In the genomic region with DNA sequence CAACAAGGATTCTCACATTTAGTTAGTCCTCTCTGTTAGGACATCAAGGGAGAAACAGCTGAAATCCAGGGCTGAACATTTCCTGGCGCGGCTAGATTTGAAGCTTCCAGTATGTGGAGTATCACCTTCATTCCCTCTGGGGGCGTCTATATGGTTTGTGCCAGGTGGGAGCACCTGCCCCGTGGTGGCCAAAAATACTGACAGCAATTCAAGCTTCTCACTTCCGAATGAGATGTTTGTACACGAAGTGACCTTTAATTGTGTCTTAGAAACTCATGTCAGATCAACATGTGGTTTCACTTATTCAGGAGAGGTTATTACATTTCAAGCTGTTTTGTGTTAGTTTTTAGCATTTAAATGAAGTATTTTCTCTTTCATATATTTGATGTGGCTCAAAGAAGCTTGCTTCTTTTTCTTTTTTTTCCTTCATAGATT, we compare ENCODE assay signal across 8 cellular contexts.
DNase-seq lines count a peak whose midpoint lies in the region; ATAC-seq and TF ChIP-seq lines count a peak whose summit lies in the region.

No MANE protein-coding gene starts in this region.

- H3K4me3 Mint-ChIP-seq in HFFc6 = peak overlapping the region; percentile 78
- H3K4me3 Mint-ChIP-seq in activated naive CD8-positive, alpha-beta T cell treated with anti-CD3 and anti-CD28 coated beads, Interleukin-2, amount 50 U/mL, for 24 hours = peak overlapping the region; percentile 22

- H3K79me2 ChIP-seq in ACC112 (ENCODE audit: control insufficient read depth, insufficient read depth, low read length, unreplicated experiment) = no peaks in the 10 kb centered on the region

- H3K27me3 ChIP-seq in ACC112 (ENCODE audit: insufficient read depth, low read length) (no peaks in the 10 kb centered on the region), mucosa of rectum (ENCODE audit: control insufficient read depth in 2 of 2, insufficient read depth in 2 of 2, low read length in 2 of 2) (no peaks in the 10 kb centered on the region)

- H3K4me1 ChIP-seq in ACC112 (ENCODE audit: control insufficient read depth, insufficient read depth, low read length, unreplicated experiment) (peaks cover 33% of the 10 kb centered on the region), mucosa of rectum (ENCODE audit: control insufficient read depth in 2 of 2, insufficient read depth in 2 of 2, low read length in 2 of 2) (peaks cover 13% of the 10 kb centered on the region in 2 donors)

- peak overlapping the region; percentile 42 for H3K27ac ChIP-seq in ACC112 (ENCODE audit: low read depth, low read length)
- H3K27ac ChIP-seq in mucosa of rectum (ENCODE audit: low read depth in 2 of 2, low read length in 2 of 2) = peak overlapping the region; percentile 70 to 77

- no peaks in the 10 kb centered on the region for H3K36me3 ChIP-seq in ACC112 (ENCODE audit: insufficient read depth, low read length)
- no peaks in the 10 kb centered on the region for H3K36me3 ChIP-seq in mucosa of rectum (ENCODE audit: control insufficient read depth in 2 of 2, insufficient read depth in 2 of 2, low read length in 2 of 2)

- DNase-seq in HFFc6 = no peak
- peak; percentile 27 for DNase-seq in activated naive CD8-positive, alpha-beta T cell treated with anti-CD3 and anti-CD28 coated beads, Interleukin-2, amount 50 U/mL, for 24 hours
- DNase-seq in NCI-H774 (lab: John Stamatoyannopoulos, UW) = no peak
- no peak for DNase-seq in AG08396 (ENCODE audit: low spot score)
- no peak for DNase-seq in NCI-H2029 treated with DMSO at 0.1 percent for 48 hours (lab: John Stamatoyannopoulos, UW)

- no peaks in the 10 kb centered on the region for H3K9me3 Mint-ChIP-seq in HFFc6
- H3K9me3 Mint-ChIP-seq in activated naive CD8-positive, alpha-beta T cell treated with anti-CD3 and anti-CD28 coated beads, Interleukin-2, amount 50 U/mL, for 24 hours = no peaks in the 10 kb centered on the region

- no peaks in the 10 kb centered on the region for H3K9me3 ChIP-seq in mucosa of rectum (ENCODE audit: control insufficient read depth in 2 of 2, low read length in 2 of 2)

- ATAC-seq in activated naive CD8-positive, alpha-beta T cell treated with anti-CD3 and anti-CD28 coated beads, Interleukin-2, amount 50 U/mL, for 24 hours = no peak
- no peak for ATAC-seq in HG02610 (IDR thresholded peaks at IDR 0.05; ENCODE audit: unreplicated experiment)

- H3K9ac ChIP-seq in mucosa of rectum (ENCODE audit: low read depth in 1 of 2, low read length in 2 of 2) = peak overlapping the region; percentile 60 to 77

- peaks cover 52% of the 10 kb centered on the region for H3K4me1 Mint-ChIP-seq in HFFc6 (ENCODE audit: low read depth)
- H3K4me1 Mint-ChIP-seq in activated naive CD8-positive, alpha-beta T cell treated with anti-CD3 and anti-CD28 coated beads, Interleukin-2, amount 50 U/mL, for 24 hours = peaks cover 66% of the 10 kb centered on the region

- H2AFZ ChIP-seq in ACC112 (ENCODE audit: low read length, unreplicated experiment) = peak overlapping the region; percentile 86

- peak overlapping the region; percentile 72 for H3K4me3 ChIP-seq in ACC112 (ENCODE audit: low read depth, low read length)
- peak overlapping the region in 1 of 2 donors; percentile 70 for H3K4me3 ChIP-seq in mucosa of rectum (ENCODE audit: low read length in 2 of 2)

- H3K36me3 Mint-ChIP-seq in HFFc6 (ENCODE audit: low read depth) = no peaks in the 10 kb centered on the region
- H3K36me3 Mint-ChIP-seq in activated naive CD8-positive, alpha-beta T cell treated with anti-CD3 and anti-CD28 coated beads, Interleukin-2, amount 50 U/mL, for 24 hours (ENCODE audit: low read depth) = no peaks in the 10 kb centered on the region

- peak overlapping the region; percentile 86 for H3K27ac Mint-ChIP-seq in HFFc6
- H3K27ac Mint-ChIP-seq in activated naive CD8-positive, alpha-beta T cell treated with anti-CD3 and anti-CD28 coated beads, Interleukin-2, amount 50 U/mL, for 24 hours = peak overlapping the region; percentile 62

- peak; percentile 24; the same call in 1 of the 2 replicates for TF ChIP-seq CTCF in HFFc6 (IDR thresholded peaks at IDR 0.05)

- H3K27me3 Mint-ChIP-seq in HFFc6 (ENCODE audit: insufficient read depth) = no peaks in the 10 kb centered on the region
- H3K27me3 Mint-ChIP-seq in activated naive CD8-positive, alpha-beta T cell treated with anti-CD3 and anti-CD28 coated beads, Interleukin-2, amount 50 U/mL, for 24 hours = no peaks in the 10 kb centered on the region
